26 cellular contexts compared by ENCODE assay signal in the genomic region with DNA sequence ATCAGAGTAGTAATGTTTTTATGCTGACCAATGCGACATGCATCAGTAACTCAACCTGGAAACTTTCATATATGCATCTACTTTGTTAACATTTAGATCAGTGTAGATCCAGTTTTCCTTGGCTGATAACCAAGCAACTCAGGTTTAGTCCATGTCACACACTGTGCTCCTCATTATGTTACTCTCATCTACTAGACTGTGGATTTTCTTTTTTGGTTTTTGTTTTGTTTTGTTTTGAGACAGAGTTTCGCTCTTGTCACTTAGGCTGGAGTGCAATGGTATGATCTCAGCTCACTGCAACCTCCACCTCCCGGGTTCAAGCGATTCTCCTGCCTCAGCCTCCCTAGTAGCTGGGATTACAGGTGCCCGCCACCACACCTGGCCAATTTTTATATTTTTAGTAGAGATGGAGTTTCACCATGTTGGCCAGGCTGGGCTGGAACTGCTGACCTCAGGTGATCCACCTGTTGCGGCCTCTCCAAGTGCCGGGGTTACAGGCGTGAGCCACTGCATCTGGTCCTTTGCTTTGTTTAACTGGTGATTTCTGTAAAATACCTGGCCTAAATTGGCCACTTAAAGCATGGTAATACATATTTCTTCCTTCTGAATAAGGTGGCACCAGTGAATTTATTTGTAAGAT. TPM values are rescaled to one million over a fixed set of nuclear protein-coding genes. Genes with fewer than 3 reads are reported as not detected.
DNase-seq lines count a peak whose midpoint lies in the region; ATAC-seq, FAIRE-seq and TF ChIP-seq lines count a peak whose summit lies in the region.
"Had no signal": no experiment of that assay in that cellular context is flagged by ENCODE, and none has a peak within 500 bp of the region (broad histone marks: within the 10 kb centered on the region; RNA-seq: fewer than 3 reads in every experiment).

No MANE protein-coding gene starts in this region.

- no peaks in the 10 kb centered on the region for H3K9me3 Mint-ChIP-seq in endodermal cell
- H3K9me3 Mint-ChIP-seq: CD4-positive, alpha-beta T cell; IgD-negative memory B cell had no signal

- peak overlapping the region; percentile 24 for H3K27ac Mint-ChIP-seq in endodermal cell
- H3K27ac Mint-ChIP-seq: CD4-positive, alpha-beta T cell; IgD-negative memory B cell had no signal

- no peaks in the 10 kb centered on the region for H3K9me3 ChIP-seq in endodermal cell (ENCODE audit: control insufficient read depth, low read length)
- no peaks in the 10 kb centered on the region for H3K9me3 ChIP-seq in gastroesophageal sphincter
- H3K9me3 ChIP-seq: A549; BLaER1 treated with 17β-estradiol and CSF1 and Interleukin-3, amounts not matched to agents 10 nM and 100 nM; SJCRH30 had no signal

- ATAC-seq in GM18858 (IDR thresholded peaks at IDR 0.05; ENCODE audit: unreplicated experiment) (peak; percentile 38), HG02798 (IDR thresholded peaks at IDR 0.05; ENCODE audit: poor library complexity, unreplicated experiment) (peak; percentile 52), gastroesophageal sphincter (no peak), HG02938 (IDR thresholded peaks at IDR 0.05; ENCODE audit: unreplicated experiment) (no peak), GM18502 (IDR thresholded peaks at IDR 0.05; ENCODE audit: poor library complexity, unreplicated experiment) (no peak)
- ATAC-seq: A549, Right ventricle myocardium inferior had no signal

- DNase-seq in GM12891 (ENCODE audit: insufficient read length, low spot score) (no peak), endodermal cell (no peak)
- DNase-seq: CD4-positive, alpha-beta T cell; COR-L47; HCEC 1CT; NCI-H1694; NCI-H2029 treated with DMSO at 0.1 percent for 48 hours; NCI-H446 treated with DMSO at 0.1 percent for 48 hours; NCI-H526; NCI-H82; NK-92 treated with Interleukin-12 subunit alpha and Interleukin-12 subunit beta, amount 100 ng/mL, for 24 hours; PC-9; SJCRH30 had no signal

- no peak for TF ChIP-seq EP300 in gastroesophageal sphincter (IDR thresholded peaks at IDR 0.05)

- H3K4me1 ChIP-seq in endodermal cell (ENCODE audit: control insufficient read depth, insufficient read depth, low read length) (no peaks in the 10 kb centered on the region), gastroesophageal sphincter (no peaks in the 10 kb centered on the region)
- H3K4me1 ChIP-seq: A549; BLaER1 treated with 17β-estradiol and CSF1 and Interleukin-3, amounts not matched to agents 10 nM and 100 nM; SJCRH30 had no signal

- H3K4me1 Mint-ChIP-seq in endodermal cell: peaks cover 2% of the 10 kb centered on the region

- TF ChIP-seq CTCF in endodermal cell (conservative IDR thresholded peaks at IDR 0.05) (no peak), gastroesophageal sphincter (IDR thresholded peaks at IDR 0.05) (no peak)

- TF ChIP-seq POLR2A in GM12891 (IDR thresholded peaks at IDR 0.05; ENCODE audit: low read depth, low read length) (no peak), gastroesophageal sphincter (IDR thresholded peaks at IDR 0.05) (no peak)

- H3K36me3 ChIP-seq in endodermal cell (ENCODE audit: control insufficient read depth, insufficient read depth, low read length) (peaks cover 90% of the 10 kb centered on the region), gastroesophageal sphincter (peaks cover 0 to 38% of the 10 kb centered on the region in 2 donors)

- FAIRE-seq in GM12891 (lab: Jason Lieb, UNC): peak; percentile 56
- FAIRE-seq: A549, GM12892, H1 had no signal

- no peak overlapping the region for H3K4me3 Mint-ChIP-seq in endodermal cell
- H3K4me3 Mint-ChIP-seq: CD4-positive, alpha-beta T cell; IgD-negative memory B cell had no signal

- H3K4me3 ChIP-seq in endodermal cell (ENCODE audit: low read length) (no peak overlapping the region), gastroesophageal sphincter (no peak overlapping the region)
- H3K4me3 ChIP-seq: A549; BLaER1 treated with 17β-estradiol and CSF1 and Interleukin-3, amounts not matched to agents 10 nM and 100 nM; PC-9; SJCRH30 had no signal

- peaks cover 55% of the 10 kb centered on the region for H3K36me3 Mint-ChIP-seq in endodermal cell (ENCODE audit: low read depth)

- 89 to 98% methylated on average over 6 to 8 of the region's 8 CpGs for WGBS in endodermal cell (ENCODE audit: insufficient coverage in 1 of 2, insufficient read length in 1 of 2), 2 experiments
- WGBS in gastroesophageal sphincter (ENCODE audit: low coverage in 1 of 2), 2 donors: 94 to 100% methylated on average over 1 to 2 of the region's 8 CpGs

- H3K27ac ChIP-seq in endodermal cell (ENCODE audit: low read depth, low read length) (no peak overlapping the region), gastroesophageal sphincter (no peak overlapping the region)
- H3K27ac ChIP-seq: A549; BLaER1 treated with 17β-estradiol and CSF1 and Interleukin-3, amounts not matched to agents 10 nM and 100 nM; HL-60; KMS-11; PC-9; SJCRH30 had no signal

- no peak overlapping the region for H3K9ac ChIP-seq in endodermal cell (ENCODE audit: extremely low read depth, low read length, poor library complexity, severe bottlenecking)
- H3K9ac ChIP-seq: BLaER1 treated with 17β-estradiol and CSF1 and Interleukin-3, amounts not matched to agents 10 nM and 100 nM; KMS-11 had no signal

- no peaks in the 10 kb centered on the region for H3K27me3 Mint-ChIP-seq in endodermal cell (ENCODE audit: insufficient read depth)
- H3K27me3 Mint-ChIP-seq: CD4-positive, alpha-beta T cell; IgD-negative memory B cell had no signal

- no peaks in the 10 kb centered on the region for H3K27me3 ChIP-seq in endodermal cell (ENCODE audit: control insufficient read depth, insufficient read depth, low read length, poor library complexity, severe bottlenecking)
- H3K27me3 ChIP-seq in gastroesophageal sphincter: no peaks in the 10 kb centered on the region
- H3K27me3 ChIP-seq: BLaER1 treated with 17β-estradiol and CSF1 and Interleukin-3, amounts not matched to agents 10 nM and 100 nM; SJCRH30 had no signal

TF ChIP-seq in GM12891, 5 proteins besides CTCF, POLR2A, EP300 and RAD21:
- no peak for TF ChIP-seq POU2F2 (IDR thresholded peaks at IDR 0.05; ENCODE audit: low read depth, low read length)
- TF ChIP-seq PAX5 (IDR thresholded peaks at IDR 0.05; ENCODE audit: insufficient read depth, low read length, severe bottlenecking): no peak
- TF ChIP-seq TAF1 (IDR thresholded peaks at IDR 0.05; ENCODE audit: low read depth, low read length): no peak
- no peak for TF ChIP-seq POLR2AphosphoS5 (IDR thresholded peaks at IDR 0.05; ENCODE audit: low read depth, low read length)
- TF ChIP-seq SPI1 (IDR thresholded peaks at IDR 0.05; ENCODE audit: low read depth, low read length): no peak

RNA-seq across cellular contexts. Expression of a gene that starts 48.6 kb away (rescaled TPM):
- 10.6 TPM for polyA plus RNA-seq in GM12891 (2012; ENCODE audit: low read depth, missing spikeins)
- total RNA-seq in endodermal cell (10 to 100 TPM; 67.1 to 85.5 TPM), gastroesophageal sphincter (10 to 100 TPM; 12.8 to 25.8 (median 18.6) TPM)
- 59.2 TPM for polyA plus RNA-seq in endodermal cell (2013, experiment 1 of 2)
- polyA plus RNA-seq in endodermal cell (2013, experiment 2 of 2): 59.9 TPM

Comparison
In these comparisons a context has a peak if more than half of its experiments do, and no peak if none do; other contexts are left out.
1. ATAC-seq: peak in GM18858 (single experiment) and HG02798 (single experiment); none in gastroesophageal sphincter (single experiment), HG02938 (single experiment) and GM18502 (single experiment).